ENCODE assay signal across 21 cellular contexts in the genomic region with DNA sequence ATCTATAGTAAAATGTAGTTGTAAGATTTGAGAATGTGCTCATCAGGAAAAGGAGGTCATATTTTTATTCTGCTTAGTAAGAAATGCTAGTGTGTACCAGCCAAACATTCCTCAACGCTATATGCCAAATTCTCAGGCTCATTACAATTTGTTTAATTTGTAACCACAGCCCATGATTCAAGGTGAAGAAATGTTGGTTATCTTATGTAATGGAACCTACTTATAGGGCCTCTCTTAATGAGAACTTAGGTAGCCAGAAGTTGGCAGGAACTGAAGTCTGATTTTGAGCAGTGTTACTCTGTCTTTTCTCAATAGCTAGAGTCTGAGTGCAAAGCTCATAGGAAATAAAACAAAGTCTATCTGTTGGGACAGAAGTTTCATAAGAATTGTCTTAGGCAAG.
DNase-seq lines count a peak whose midpoint lies in the region; ATAC-seq and TF ChIP-seq lines count a peak whose summit lies in the region.
"Had no signal": no experiment of that assay in that cellular context is flagged by ENCODE, and none has a peak within 500 bp of the region (broad histone marks: within the 10 kb centered on the region; RNA-seq: fewer than 3 reads in every experiment).

No MANE protein-coding gene starts in this region.

- no peaks in the 10 kb centered on the region for H3K27me3 Mint-ChIP-seq in activated CD8-positive, alpha-beta T cell treated with anti-CD3 and anti-CD28 coated beads, Interleukin-2, amount 10 ng/mL, durations not matched to agents 7 days and 5 days (ENCODE audit: low read depth)
- H3K27me3 Mint-ChIP-seq: brain; CD4-positive, alpha-beta T cell; progenitor cell of endocrine pancreas; stimulated activated naive B cell treated with anti-CD40 and anti-IgM and Interleukin-4, amounts not matched to agents 10 μg/mL and 1 μg/mL and 100 μg/mL, for 72 hours; type B pancreatic cell had no signal

- peaks cover 3% of the 10 kb centered on the region for H3K9me3 Mint-ChIP-seq in stimulated activated effector memory CD8-positive, alpha-beta T cell treated with anti-CD3 and anti-CD28 coated beads, Interleukin-12 subunit alpha, Interleukin-12 subunit beta, amount 100 ng/mL, for 72 hours
- H3K9me3 Mint-ChIP-seq in activated CD8-positive, alpha-beta T cell treated with anti-CD3 and anti-CD28 coated beads, Interleukin-2, amount 10 ng/mL, durations not matched to agents 7 days and 5 days (ENCODE audit: insufficient read depth), result no peaks in the 10 kb centered on the region
- H3K9me3 Mint-ChIP-seq: brain; CD4-positive, alpha-beta T cell; stimulated activated naive B cell treated with anti-CD40 and anti-IgM and Interleukin-4, amounts not matched to agents 10 μg/mL and 1 μg/mL and 100 μg/mL, for 72 hours; type B pancreatic cell had no signal

- ATAC-seq in stimulated activated effector memory CD8-positive, alpha-beta T cell treated with anti-CD3 and anti-CD28 coated beads, Interleukin-12 subunit alpha, Interleukin-12 subunit beta, amount 100 ng/mL, for 72 hours, result no peak
- ATAC-seq in activated CD8-positive, alpha-beta T cell treated with anti-CD3 and anti-CD28 coated beads, Interleukin-2, amount 10 ng/mL, durations not matched to agents 7 days and 5 days, result no peak
- ATAC-seq: natural killer cell; stimulated activated naive B cell treated with anti-CD40 and anti-IgM and Interleukin-4, amounts not matched to agents 10 μg/mL and 1 μg/mL and 100 μg/mL, for 72 hours had no signal

- CTCF ChIA-PET in activated CD8-positive, alpha-beta T cell treated with anti-CD3 and anti-CD28 coated beads, Interleukin-2, amount 10 ng/mL, durations not matched to agents 7 days and 5 days (lab: Charles Lee), result no interaction called here

- no peak overlapping the region for H3K27ac Mint-ChIP-seq in stimulated activated effector memory CD8-positive, alpha-beta T cell treated with anti-CD3 and anti-CD28 coated beads, Interleukin-12 subunit alpha, Interleukin-12 subunit beta, amount 100 ng/mL, for 72 hours
- H3K27ac Mint-ChIP-seq in activated CD8-positive, alpha-beta T cell treated with anti-CD3 and anti-CD28 coated beads, Interleukin-2, amount 10 ng/mL, durations not matched to agents 7 days and 5 days, result no peak overlapping the region
- H3K27ac Mint-ChIP-seq: brain; CD4-positive, alpha-beta T cell; natural killer cell; progenitor cell of endocrine pancreas; stimulated activated naive B cell treated with anti-CD40 and anti-IgM and Interleukin-4, amounts not matched to agents 10 μg/mL and 1 μg/mL and 100 μg/mL, for 72 hours; T-helper 2 cell treated with Interferon-gamma antibody and Interleukin-4, amounts not matched to agents 5 μg/mL and 100 μg/mL, for 36 hours; type B pancreatic cell had no signal

- no peak overlapping the region for H3K4me3 Mint-ChIP-seq in stimulated activated effector memory CD8-positive, alpha-beta T cell treated with anti-CD3 and anti-CD28 coated beads, Interleukin-12 subunit alpha, Interleukin-12 subunit beta, amount 100 ng/mL, for 72 hours
- no peak overlapping the region for H3K4me3 Mint-ChIP-seq in activated CD8-positive, alpha-beta T cell treated with anti-CD3 and anti-CD28 coated beads, Interleukin-2, amount 10 ng/mL, durations not matched to agents 7 days and 5 days
- H3K4me3 Mint-ChIP-seq: brain; CD4-positive, alpha-beta T cell; natural killer cell; stimulated activated naive B cell treated with anti-CD40 and anti-IgM and Interleukin-4, amounts not matched to agents 10 μg/mL and 1 μg/mL and 100 μg/mL, for 72 hours; T-helper 2 cell treated with Interferon-gamma antibody and Interleukin-4, amounts not matched to agents 5 μg/mL and 100 μg/mL, for 36 hours; type B pancreatic cell had no signal

- no peaks in the 10 kb centered on the region for H3K36me3 Mint-ChIP-seq in stimulated activated effector memory CD8-positive, alpha-beta T cell treated with anti-CD3 and anti-CD28 coated beads, Interleukin-12 subunit alpha, Interleukin-12 subunit beta, amount 100 ng/mL, for 72 hours
- no peaks in the 10 kb centered on the region for H3K36me3 Mint-ChIP-seq in activated CD8-positive, alpha-beta T cell treated with anti-CD3 and anti-CD28 coated beads, Interleukin-2, amount 10 ng/mL, durations not matched to agents 7 days and 5 days (ENCODE audit: low read depth)
- H3K36me3 Mint-ChIP-seq: brain; natural killer cell; stimulated activated naive B cell treated with anti-CD40 and anti-IgM and Interleukin-4, amounts not matched to agents 10 μg/mL and 1 μg/mL and 100 μg/mL, for 72 hours; type B pancreatic cell had no signal

- H3K4me3 ChIP-seq in fibroblast of the aortic adventitia (ENCODE audit: low read depth, low read length) (no peak overlapping the region), skeletal muscle cell (ENCODE audit: low read depth, low read length) (no peak overlapping the region)
- H3K4me3 ChIP-seq: dorsolateral prefrontal cortex, GM12878 had no signal

- no peaks in the 10 kb centered on the region for H3K4me1 Mint-ChIP-seq in stimulated activated effector memory CD8-positive, alpha-beta T cell treated with anti-CD3 and anti-CD28 coated beads, Interleukin-12 subunit alpha, Interleukin-12 subunit beta, amount 100 ng/mL, for 72 hours
- H3K4me1 Mint-ChIP-seq in activated CD8-positive, alpha-beta T cell treated with anti-CD3 and anti-CD28 coated beads, Interleukin-2, amount 10 ng/mL, durations not matched to agents 7 days and 5 days (ENCODE audit: low read depth), result no peaks in the 10 kb centered on the region
- H3K4me1 Mint-ChIP-seq: brain; natural killer cell; stimulated activated naive B cell treated with anti-CD40 and anti-IgM and Interleukin-4, amounts not matched to agents 10 μg/mL and 1 μg/mL and 100 μg/mL, for 72 hours had no signal

- POLR2A ChIA-PET in activated CD8-positive, alpha-beta T cell treated with anti-CD3 and anti-CD28 coated beads, Interleukin-2, amount 10 ng/mL, durations not matched to agents 7 days and 5 days (lab: Charles Lee), result no interaction called here

- DNase-seq in GM04504 (ENCODE audit: low read depth), result peak; percentile 3
- peak; percentile 69 for DNase-seq in amniotic epithelial cell (ENCODE audit: low read depth)
- peak; percentile 72 for DNase-seq in fibroblast of the aortic adventitia (ENCODE audit: low read depth)
- peak; percentile 13 for DNase-seq in skeletal muscle cell (ENCODE audit: low read depth)
- DNase-seq in stimulated activated effector memory CD8-positive, alpha-beta T cell treated with anti-CD3 and anti-CD28 coated beads, Interleukin-12 subunit alpha, Interleukin-12 subunit beta, amount 100 ng/mL, for 72 hours (ENCODE audit: low spot score in 2 of 2), result no peak
- no peak for DNase-seq in HUDEP-2 (lab: John Stamatoyannopoulos, UW; ENCODE audit: unreplicated experiment in 76 of 76)
- DNase-seq in activated CD8-positive, alpha-beta T cell treated with anti-CD3 and anti-CD28 coated beads, Interleukin-2, amount 10 ng/mL, durations not matched to agents 7 days and 5 days, result no peak
- DNase-seq: activated CD4-positive, alpha-beta T cell treated with anti-CD3 and anti-CD28 coated beads for 1 hour; CD4-positive, alpha-beta T cell; dorsolateral prefrontal cortex; KG1; natural killer cell; NK-92 treated with Interleukin-12 subunit alpha and Interleukin-12 subunit beta, amount 100 ng/mL, for 24 hours; SIG-M5; stimulated activated CD4-positive, alpha-beta T cell treated with anti-CD3 and anti-CD28 coated beads, Interleukin-12 subunit alpha, Interleukin-12 subunit beta, amount 100 ng/mL, for 4 hours; stimulated activated naive B cell treated with anti-CD40 and anti-IgM and Interleukin-4, amounts not matched to agents 10 μg/mL and 1 μg/mL and 100 μg/mL, for 72 hours had no signal

- no peak for TF ChIP-seq CTCF in fibroblast of the aortic adventitia (IDR thresholded peaks at IDR 0.05; ENCODE audit: insufficient read depth, low read length)

Comparison
In these comparisons a context has a peak if more than half of its experiments do, and no peak if none do; other contexts are left out.
1. DNase-seq: peak in GM04504 (single experiment), amniotic epithelial cell (single experiment), fibroblast of the aortic adventitia (single experiment) and skeletal muscle cell (single experiment); none in stimulated activated effector memory CD8-positive, alpha-beta T cell treated with anti-CD3 and anti-CD28 coated beads, Interleukin-12 subunit alpha, Interleukin-12 subunit beta, amount 100 ng/mL, for 72 hours (0 of 2), HUDEP-2 (0 of 76) and activated CD8-positive, alpha-beta T cell treated with anti-CD3 and anti-CD28 coated beads, Interleukin-2, amount 10 ng/mL, durations not matched to agents 7 days and 5 days (single experiment).